ENCODE assay signal across 8 cellular contexts in the genomic region with DNA sequence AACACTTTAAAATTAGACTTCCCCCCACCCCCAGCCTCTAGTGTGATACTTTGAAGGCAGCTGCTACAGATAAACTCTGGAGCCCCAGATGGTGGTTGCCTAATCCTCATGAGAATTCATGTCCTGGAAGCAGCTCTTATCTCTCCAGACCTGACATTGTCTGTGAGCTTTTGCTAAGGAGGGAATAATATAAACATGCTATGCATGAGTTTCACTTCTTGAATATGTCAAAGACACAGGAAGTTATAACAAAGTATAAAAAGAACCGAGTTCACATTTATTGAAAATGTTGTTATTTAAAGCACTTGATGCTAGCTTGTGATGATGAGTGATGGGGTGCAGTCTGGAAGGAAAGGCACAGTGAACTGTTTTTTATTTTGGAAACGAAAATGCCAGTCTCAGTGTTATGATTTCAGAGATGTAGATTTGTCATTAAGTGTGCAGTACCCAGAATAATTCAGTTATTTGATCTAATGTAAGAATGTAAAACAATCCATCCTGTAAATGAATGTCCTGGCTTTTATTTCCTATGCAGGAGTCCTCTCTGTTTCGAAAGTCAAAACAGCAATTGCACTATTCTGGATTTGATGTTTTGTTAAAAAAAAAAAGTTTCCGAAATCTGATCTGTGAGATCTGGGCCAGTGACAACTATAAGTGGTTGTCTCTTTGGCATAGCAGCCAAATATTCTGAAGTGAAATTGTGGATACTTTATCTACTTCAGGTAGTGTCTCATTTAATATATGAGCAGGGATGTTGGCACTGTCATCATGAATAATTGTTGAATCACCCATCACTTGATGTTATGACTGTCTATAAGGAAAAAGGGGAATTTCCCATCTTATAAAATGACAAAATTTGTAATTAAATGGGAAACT.
DNase-seq lines count a peak whose midpoint lies in the region; FAIRE-seq and TF ChIP-seq lines count a peak whose summit lies in the region.

No MANE protein-coding gene starts in this region.

- H3K9me3 ChIP-seq in GM23248 (ENCODE audit: low read depth) = no peaks in the 10 kb centered on the region
- H3K9me3 ChIP-seq in Caco-2 = no peaks in the 10 kb centered on the region

- H4K20me1 ChIP-seq in GM23248 (ENCODE audit: insufficient read depth) = no peaks in the 10 kb centered on the region; the same call in 1 of the 2 replicates

- CTCF ChIA-PET in GM10248 (lab: Yijun Ruan, JAX) = interaction anchor here (1.0 to 1.4 kb wide), 3 partner anchors 9 to 59 kb away, joined by 3 to 4 read pairs (median 3); no protein-coding TSS in a partner anchor
- CTCF ChIA-PET in Caco-2 (lab: Charles Lee) = no interaction called here

- no peak overlapping the region for H3K4me3 Mint-ChIP-seq in Caco-2 (ENCODE audit: unreplicated experiment)

- H3F3A ChIP-seq in GM23248 (ENCODE audit: insufficient read depth) = peaks cover 24% of the 10 kb centered on the region

- no peaks in the 10 kb centered on the region for H3K9me3 Mint-ChIP-seq in Caco-2 (ENCODE audit: unreplicated experiment)

- H3K4me3 ChIP-seq in GM23248 (no peak overlapping the region), choroid plexus epithelial cell (ENCODE audit: low read depth, low read length) (no peak overlapping the region), Caco-2 (ENCODE audit: low read depth, low read length) (no peak overlapping the region)

- peaks cover 28% of the 10 kb centered on the region for H3K4me1 ChIP-seq in GM23248 (ENCODE audit: insufficient read depth)
- no peaks in the 10 kb centered on the region for H3K4me1 ChIP-seq in Caco-2

- peaks cover 6% of the 10 kb centered on the region; the same call in 1 of the 2 replicates for H3K79me2 ChIP-seq in GM23248 (ENCODE audit: insufficient read depth)

- no TSS peak for BruUV-seq in Caco-2 (replicated peaks; lab: Mats Ljungman, UMichigan)

- in situ Hi-C loops in GM23248 (cut with MboI) = no loop called here

- DNase-seq in GM10248 (ENCODE audit: extremely low spot score) (peak; percentile 29), GM23248 (peak; percentile 24), NCI-H226 (peak; percentile 60), choroid plexus epithelial cell (ENCODE audit: low read depth) (peak; percentile 57), middle frontal gyrus (ENCODE audit: extremely low spot score, low spot score) (no peak), HTR-8/SVneo (ENCODE audit: insufficient read length, low spot score) (no peak), Caco-2 (no peak), AG20443 (ENCODE audit: low spot score) (no peak)

- H2AFZ ChIP-seq in GM23248 = no peak overlapping the region

- no peaks in the 10 kb centered on the region for H3K9me2 ChIP-seq in GM23248 (ENCODE audit: insufficient read depth)

- TF ChIP-seq CTCF in GM10248 (IDR thresholded peaks at IDR 0.05; ENCODE audit: control extremely low read depth, extremely low read depth, low read depth, missing control alignments) = no peak
- TF ChIP-seq CTCF in choroid plexus epithelial cell (conservative IDR thresholded peaks at IDR 0.05; ENCODE audit: low read depth, low read length) = no peak
- no peak for TF ChIP-seq CTCF in Caco-2 (IDR thresholded peaks at IDR 0.05; ENCODE audit: insufficient read depth in 1 of 2, low read depth in 1 of 2, low read length in 1 of 2, severe bottlenecking in 1 of 2, unreplicated experiment in 1 of 2)

- WGBS in GM23248 (ENCODE audit: low coverage in 1 of 2, low lambda C conversion rate in 2 of 2, missing lambda C conversion rate in 2 of 2), 2 experiments = 33 to 34% methylated on average over 4 of the region's 4 CpGs

- FAIRE-seq in HTR-8/SVneo (lab: Jason Lieb, UNC) = no peak

- no peak overlapping the region for H3K9ac ChIP-seq in GM23248

- H3K27ac Mint-ChIP-seq in Caco-2 (ENCODE audit: unreplicated experiment) = no peak overlapping the region

- H3K27me3 ChIP-seq in GM23248 (replicated peaks; ENCODE audit: insufficient read depth) = no peaks in the 10 kb centered on the region
- H3K27me3 ChIP-seq in Caco-2 (replicated peaks; ENCODE audit: control insufficient read depth, insufficient read depth, low read length) = no peaks in the 10 kb centered on the region

- H3K4me1 Mint-ChIP-seq in Caco-2 (ENCODE audit: low read depth, unreplicated experiment) = peaks cover 14% of the 10 kb centered on the region

- no peak overlapping the region for H3K27ac ChIP-seq in GM23248

- POLR2A ChIA-PET in GM10248 (lab: Yijun Ruan, JAX) (interaction anchor here (1.0 kb wide), 1 partner anchor 86 kb away, joined by 3 read pairs; no protein-coding TSS in a partner anchor), Caco-2 (lab: Charles Lee) (interaction anchor here (0.7 kb wide), 1 partner anchor 41 kb away, joined by 6 read pairs; no protein-coding TSS in a partner anchor)

- peaks cover 4% of the 10 kb centered on the region; the same call in 1 of the 2 replicates for H3K36me3 ChIP-seq in GM23248 (ENCODE audit: low read depth)
- no peaks in the 10 kb centered on the region for H3K36me3 ChIP-seq in Caco-2 (ENCODE audit: control insufficient read depth, insufficient read depth, low read length)

- H3K36me3 Mint-ChIP-seq in Caco-2 (ENCODE audit: insufficient read depth, unreplicated experiment) = peaks cover 13% of the 10 kb centered on the region

- intact Hi-C loops in Caco-2 (cut with micrococcal nuclease; ENCODE audit: unreplicated experiment) = loop anchor here (10.0 kb wide), 1 partner anchor 127 kb away; no protein-coding TSS in a partner anchor

- H3K27me3 Mint-ChIP-seq in Caco-2 (ENCODE audit: insufficient read depth, unreplicated experiment) = no peaks in the 10 kb centered on the region

- peak overlapping the region; percentile 3 for H3K4me2 ChIP-seq in GM23248 (ENCODE audit: unreplicated experiment)

Comparison
In these comparisons a context has a peak if more than half of its experiments do, and no peak if none do; other contexts are left out.
1. DNase-seq: peak in GM10248 (single experiment), GM23248 (single experiment), NCI-H226 (single experiment) and choroid plexus epithelial cell (single experiment); none in middle frontal gyrus (single experiment), HTR-8/SVneo (single experiment), Caco-2 (0 of 2) and AG20443 (single experiment).